ENCODE assay signal across 9 cellular contexts in the genomic region with DNA sequence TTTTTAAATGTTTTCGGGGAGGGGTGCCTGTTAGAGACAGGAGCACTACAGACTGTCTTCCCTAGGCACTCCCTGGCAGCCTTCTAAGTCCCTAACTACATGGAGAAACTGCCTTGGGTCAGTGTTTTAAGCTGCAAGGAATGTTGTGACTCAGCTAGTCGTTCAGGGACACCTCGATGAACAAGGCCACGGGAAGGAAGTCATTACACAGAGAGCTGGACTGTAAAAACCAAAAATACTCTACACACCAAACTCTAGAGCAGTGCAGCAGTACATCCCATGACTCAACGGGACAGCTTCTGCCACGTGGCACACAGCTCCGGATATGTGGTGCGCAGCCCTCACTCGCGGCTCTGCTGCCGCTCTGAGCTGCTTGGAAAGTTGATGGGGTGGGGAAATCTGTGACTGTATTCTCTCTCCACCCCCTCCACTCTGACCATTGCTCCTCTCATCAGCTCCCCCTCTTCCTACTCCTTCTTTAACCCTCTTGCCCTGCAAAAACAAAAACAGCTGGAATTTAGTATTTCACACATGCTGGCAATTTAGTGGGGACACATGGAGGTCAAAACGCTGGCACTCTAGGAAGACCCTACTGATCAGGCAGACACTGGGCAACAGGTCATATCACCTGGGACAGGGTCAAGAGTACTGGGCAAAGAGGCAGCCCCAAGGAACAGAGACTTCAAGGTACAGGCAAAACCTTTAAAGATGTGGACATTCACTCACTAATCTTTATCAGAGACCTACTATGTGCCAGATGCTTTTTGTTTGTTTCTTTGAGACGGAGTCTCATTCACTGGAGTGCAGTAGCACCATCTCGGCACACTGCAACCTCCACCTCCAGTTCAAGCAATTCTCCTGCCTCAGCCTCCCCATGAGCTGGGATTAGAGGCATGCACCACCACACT. TPM values are rescaled to one million over a fixed set of nuclear protein-coding genes. Genes with fewer than 3 reads are reported as not detected.
DNase-seq lines count a peak whose midpoint lies in the region; ATAC-seq lines count a peak whose summit lies in the region.
"Had no signal": no experiment of that assay in that cellular context is flagged by ENCODE, and none has a peak within 500 bp of the region (broad histone marks: within the 10 kb centered on the region; RNA-seq: fewer than 3 reads in every experiment).

No MANE protein-coding gene starts in this region.

- ATAC-seq in natural killer cell treated with Interleukin-12 subunit alpha and Interleukin-12 subunit beta and Interleukin-15 and Interleukin-18, amount 100 ng/mL, for 72 hours: peak; percentile 98 to 100

- peak overlapping the region; percentile 25 to 36 for H3K9ac ChIP-seq in stomach smooth muscle (ENCODE audit: low read length in 2 of 2)

- peak overlapping the region; percentile 76 for H3K27ac ChIP-seq in stomach smooth muscle (ENCODE audit: low read length)
- H3K27ac ChIP-seq: 22Rv1 had no signal

- no peaks in the 10 kb centered on the region for H3K27me3 ChIP-seq in stomach smooth muscle (ENCODE audit: control insufficient read depth in 1 of 2, insufficient read depth in 2 of 2, low read length in 2 of 2)

- H3K4me3 ChIP-seq in stomach smooth muscle (ENCODE audit: low read length in 2 of 2): peak overlapping the region in 1 of 2 donors; percentile 47

- H3K36me3 Mint-ChIP-seq in natural killer cell treated with Interleukin-12 subunit alpha and Interleukin-12 subunit beta and Interleukin-15 and Interleukin-18, amount 100 ng/mL, for 72 hours: no peaks in the 10 kb centered on the region

- H3K9me3 Mint-ChIP-seq in natural killer cell treated with Interleukin-12 subunit alpha and Interleukin-12 subunit beta and Interleukin-15 and Interleukin-18, amount 100 ng/mL, for 72 hours: no peaks in the 10 kb centered on the region

- DNase-seq in NK-92 treated with Interleukin-12 subunit alpha and Interleukin-12 subunit beta, amount 100 ng/mL, for 24 hours (lab: John Stamatoyannopoulos, UW): peak; percentile 44
- DNase-seq in NK-92 (lab: John Stamatoyannopoulos, UW; ENCODE audit: unreplicated experiment) (no peak), M059J (ENCODE audit: low read depth) (peak; percentile 100), epidermal melanocyte (ENCODE audit: insufficient read length, low spot score) (peak; percentile 79), NCI-H2029 treated with DMSO at 0.1 percent for 48 hours (lab: John Stamatoyannopoulos, UW) (no peak)
- peak; percentile 38 to 57 for DNase-seq in activated CD8-positive, alpha-beta memory T cell treated with anti-CD3 and anti-CD28 coated beads for 4 hours (ENCODE audit: low read depth in 2 of 2)
- DNase-seq in natural killer cell treated with Interleukin-12 subunit alpha and Interleukin-12 subunit beta and Interleukin-15 and Interleukin-18, amount 100 ng/mL, for 72 hours (ENCODE audit: low spot score): peak; percentile 83

- H3K4me3 Mint-ChIP-seq in natural killer cell treated with Interleukin-12 subunit alpha and Interleukin-12 subunit beta and Interleukin-15 and Interleukin-18, amount 100 ng/mL, for 72 hours: peak overlapping the region; percentile 36

- H3K27ac Mint-ChIP-seq in natural killer cell treated with Interleukin-12 subunit alpha and Interleukin-12 subunit beta and Interleukin-15 and Interleukin-18, amount 100 ng/mL, for 72 hours: peak overlapping the region; percentile 72 to 76

- no peaks in the 10 kb centered on the region for H3K9me3 ChIP-seq in stomach smooth muscle (ENCODE audit: control insufficient read depth in 2 of 2, low read length in 2 of 2)

- H3K27me3 Mint-ChIP-seq in natural killer cell treated with Interleukin-12 subunit alpha and Interleukin-12 subunit beta and Interleukin-15 and Interleukin-18, amount 100 ng/mL, for 72 hours: peaks cover 0 to 3% of the 10 kb centered on the region in 2 donors

- H3K4me1 Mint-ChIP-seq in natural killer cell treated with Interleukin-12 subunit alpha and Interleukin-12 subunit beta and Interleukin-15 and Interleukin-18, amount 100 ng/mL, for 72 hours (ENCODE audit: low read depth in 2 of 2): peaks cover 15 to 19% of the 10 kb centered on the region in 2 donors

- peaks cover 19% of the 10 kb centered on the region for H3K4me1 ChIP-seq in stomach smooth muscle (ENCODE audit: control insufficient read depth, insufficient read depth, low read length)

- no peaks in the 10 kb centered on the region for H3K36me3 ChIP-seq in stomach smooth muscle (ENCODE audit: control insufficient read depth in 2 of 2, insufficient read depth in 2 of 2, low read length in 2 of 2)

RNA-seq across cellular contexts. Expression of gene LPIN3, which starts 10.9 kb away (rescaled TPM):
- 0.05 and 0.76 TPM in 2 replicates for total RNA-seq in M059J (2014; rRNA removed; shearing (Covaris generic))
- total RNA-seq in natural killer cell treated with Interleukin-12 subunit alpha and Interleukin-12 subunit beta and Interleukin-15 and Interleukin-18, amount 100 ng/mL, for 72 hours: under 1 TPM in 1 of 2 donors, not detected in 1; 0.21 TPM

RNA-seq across cellular contexts. Expression of gene ZHX3, which starts 12.2 kb away (rescaled TPM):
- total RNA-seq in M059J (2014; rRNA removed; shearing (Covaris generic)): 23.8 and 42.6 TPM in 2 replicates
- total RNA-seq in natural killer cell treated with Interleukin-12 subunit alpha and Interleukin-12 subunit beta and Interleukin-15 and Interleukin-18, amount 100 ng/mL, for 72 hours: 10 to 100 TPM in 1 of 2 donors, 1 to 10 TPM in 1; 7.6 to 21.6 TPM

RNA-seq across cellular contexts. Expression of gene EMILIN3, which starts 36.9 kb away (rescaled TPM):
- total RNA-seq in M059J (2014; rRNA removed; shearing (Covaris generic)): not detected in 2 replicates
- total RNA-seq in natural killer cell treated with Interleukin-12 subunit alpha and Interleukin-12 subunit beta and Interleukin-15 and Interleukin-18, amount 100 ng/mL, for 72 hours: not detected

Comparison
In these comparisons a context has a peak if more than half of its experiments do, and no peak if none do; other contexts are left out.
1. DNase-seq: peak in NK-92 treated with Interleukin-12 subunit alpha and Interleukin-12 subunit beta, amount 100 ng/mL, for 24 hours (single experiment), M059J (single experiment), activated CD8-positive, alpha-beta memory T cell treated with anti-CD3 and anti-CD28 coated beads for 4 hours (2 of 2), epidermal melanocyte (single experiment) and natural killer cell treated with Interleukin-12 subunit alpha and Interleukin-12 subunit beta and Interleukin-15 and Interleukin-18, amount 100 ng/mL, for 72 hours (single experiment); none in NK-92 (single experiment) and NCI-H2029 treated with DMSO at 0.1 percent for 48 hours (single experiment).